ENCODE assay signal across 2 cellular contexts in the genomic region with DNA sequence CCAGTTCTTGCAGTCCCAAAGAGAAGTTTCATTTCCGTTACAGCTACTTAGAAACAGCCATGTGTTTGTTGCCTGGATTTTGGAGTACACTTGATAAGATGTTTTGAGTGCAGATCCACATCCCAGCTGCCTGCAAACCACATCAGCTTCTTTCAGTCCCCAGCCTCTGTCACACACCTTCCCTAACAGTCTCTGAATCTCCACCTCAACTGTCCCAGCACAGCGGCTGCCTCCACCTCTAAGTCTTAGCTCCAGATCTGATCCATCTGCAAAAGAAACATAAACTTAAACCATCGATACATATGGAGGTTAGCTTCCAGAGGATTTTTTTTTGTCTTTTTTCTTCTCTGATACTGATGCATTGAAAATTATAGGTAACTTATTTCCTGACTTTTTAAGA.
TF ChIP-seq lines count a peak whose summit lies in the region.

No MANE protein-coding gene starts in this region.

TF ChIP-seq in liver, 16 proteins besides CTCF, POLR2A, EP300 and RAD21:
- TF ChIP-seq JUND (IDR thresholded peaks at IDR 0.05), result no peak
- TF ChIP-seq ZBTB33 (IDR thresholded peaks at IDR 0.05), result no peak
- TF ChIP-seq MAX (IDR thresholded peaks at IDR 0.05), result no peak
- no peak for TF ChIP-seq NR2F2 (IDR thresholded peaks at IDR 0.05)
- no peak for TF ChIP-seq HNF4A (conservative IDR thresholded peaks at IDR 0.05)
- TF ChIP-seq TAF1 (conservative IDR thresholded peaks at IDR 0.05), result no peak
- no peak for TF ChIP-seq SP1 (IDR thresholded peaks at IDR 0.05)
- TF ChIP-seq FOXA2 (IDR thresholded peaks at IDR 0.05), result no peak
- no peak for TF ChIP-seq FOXA1 (IDR thresholded peaks at IDR 0.05)
- no peak for TF ChIP-seq GABPA (IDR thresholded peaks at IDR 0.05 in 1 of 2, conservative IDR thresholded peaks at IDR 0.05 in 1 of 2)
- no peak for TF ChIP-seq RXRA (IDR thresholded peaks at IDR 0.05)
- TF ChIP-seq YY1 (IDR thresholded peaks at IDR 0.05), result no peak
- TF ChIP-seq HNF4G (IDR thresholded peaks at IDR 0.05), result no peak
- TF ChIP-seq, protein P1, sequence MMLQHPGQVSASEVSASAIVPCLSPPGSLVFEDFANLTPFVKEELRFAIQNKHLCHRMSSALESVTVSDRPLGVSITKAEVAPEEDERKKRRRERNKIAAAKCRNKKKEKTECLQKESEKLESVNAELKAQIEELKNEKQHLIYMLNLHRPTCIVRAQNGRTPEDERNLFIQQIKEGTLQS (IDR thresholded peaks at IDR 0.05), result no peak
- no peak for TF ChIP-seq REST (IDR thresholded peaks at IDR 0.05)
- TF ChIP-seq EGR1 (IDR thresholded peaks at IDR 0.05; ENCODE audit: low read depth in 2 of 2), result no peak

TF ChIP-seq in HepG2, 621 proteins besides CTCF, POLR2A, EP300 and RAD21:
- no peak for TF ChIP-seq DDIT3 (CRISPR knock-in tag; IDR thresholded peaks at IDR 0.05)
- no peak for TF ChIP-seq AGO2 (optimal IDR thresholded peaks at IDR 0.05; ENCODE audit: low read depth, low read length)
TF ChIP-seq in HepG2: peak in this region for 0.
